ENCODE assay signal across 8 cellular contexts in genomic region chr9:128099932-128100491, GRCh38. TPM values are rescaled to one million over a fixed set of nuclear protein-coding genes. Genes with fewer than 3 reads are reported as not detected.
DNase-seq lines count a peak whose midpoint lies in the region; ATAC-seq, FAIRE-seq and TF ChIP-seq lines count a peak whose summit lies in the region.

No MANE protein-coding gene starts in this region.

- DNase-seq in Calu3 = no peak
- DNase-seq in prostate gland (ENCODE audit: low spot score) = no peak
- no peak for DNase-seq in GM19239 (ENCODE audit: insufficient read length, low spot score)
- DNase-seq in HEK293T (ENCODE audit: extremely low spot score) = no peak
- DNase-seq in NCI-H510A (lab: John Stamatoyannopoulos, UW) = no peak

- ATAC-seq in gastroesophageal sphincter (no peak), HG03469 (IDR thresholded peaks at IDR 0.05; ENCODE audit: unreplicated experiment) (no peak)

- no TSS peak for BruUV-seq in Calu3 (replicated peaks; lab: Mats Ljungman, UMichigan)

- H3K9me3 ChIP-seq in gastroesophageal sphincter = no peaks in the 10 kb centered on the region
- H3K9me3 ChIP-seq in prostate gland = no peaks in the 10 kb centered on the region

- TF ChIP-seq POLR2A in gastroesophageal sphincter (IDR thresholded peaks at IDR 0.05) (no peak), prostate gland (IDR thresholded peaks at IDR 0.05) (no peak)

- no peak for TF ChIP-seq CTCF in Calu3 (IDR thresholded peaks at IDR 0.05; ENCODE audit: unreplicated experiment)
- no peak for TF ChIP-seq CTCF in gastroesophageal sphincter (IDR thresholded peaks at IDR 0.05)
- TF ChIP-seq CTCF in prostate gland (IDR thresholded peaks at IDR 0.05) = no peak

- FAIRE-seq in GM19239 (lab: Jason Lieb, UNC) = no peak

- H3K4me1 Mint-ChIP-seq in Calu3 (ENCODE audit: low read depth, unreplicated experiment) = peaks cover 13% of the 10 kb centered on the region
- peaks cover 62% of the 10 kb centered on the region for H3K4me1 Mint-ChIP-seq in activated naive CD8-positive, alpha-beta T cell (ENCODE audit: low read depth)

- TF ChIP-seq EP300 in gastroesophageal sphincter (IDR thresholded peaks at IDR 0.05) = no peak

- H3K4me3 ChIP-seq in gastroesophageal sphincter = peak overlapping the region; percentile 35 to 60
- H3K4me3 ChIP-seq in prostate gland = no peak overlapping the region

- H3K4me3 Mint-ChIP-seq in Calu3 (ENCODE audit: low read depth, unreplicated experiment) = peak overlapping the region; percentile 85
- H3K4me3 Mint-ChIP-seq in activated naive CD8-positive, alpha-beta T cell = peak overlapping the region; percentile 23

- intact Hi-C loops in Calu3 (cut with micrococcal nuclease; ENCODE audit: unreplicated experiment) = no loop called here
- intact Hi-C loops in prostate gland (cut with DNase I) = loop anchor here (2.0 to 10.0 kb wide), 2 partner anchors 31 to 135 kb away; partner anchors contain the start of gene SLC25A25

- H3K9me3 Mint-ChIP-seq in Calu3 (ENCODE audit: low read depth, unreplicated experiment) = no peaks in the 10 kb centered on the region
- H3K9me3 Mint-ChIP-seq in activated naive CD8-positive, alpha-beta T cell (ENCODE audit: low read depth) = no peaks in the 10 kb centered on the region

- H3K27me3 ChIP-seq in gastroesophageal sphincter (no peaks in the 10 kb centered on the region), prostate gland (replicated peaks; ENCODE audit: insufficient read depth) (no peaks in the 10 kb centered on the region)

- H3K27ac ChIP-seq in gastroesophageal sphincter (peak overlapping the region; percentile 81 to 99 (median 95)), prostate gland (peak overlapping the region; percentile 87 to 90)

- 55 to 83% methylated on average over 1 to 4 of the region's 16 CpGs for WGBS in gastroesophageal sphincter (ENCODE audit: low coverage in 1 of 2), 2 donors
- 40% methylated on average over 16 of the region's 16 CpGs for WGBS in prostate gland

- CTCF ChIA-PET in Calu3 (lab: Charles Lee) (interaction anchor here (0.7 to 1.0 kb wide), 2 partner anchors 49 to 648 kb away, joined by 3 to 4 read pairs; partner anchors contain the start of gene LRSAM1), HEK293T (lab: Yijun Ruan, JAX) (interaction anchor here (0.6 kb wide), 1 partner anchor 157 kb away, joined by 3 read pairs; no protein-coding TSS in a partner anchor)

- H3K27ac Mint-ChIP-seq in Calu3 (ENCODE audit: unreplicated experiment) = peak overlapping the region; percentile 81
- peak overlapping the region; percentile 10 for H3K27ac Mint-ChIP-seq in activated naive CD8-positive, alpha-beta T cell

- POLR2A ChIA-PET in HEK293T (lab: Yijun Ruan, JAX) = interaction anchor here (0.9 to 1.1 kb wide), 2 partner anchors 16 to 33 kb away, joined by 3 read pairs; partner anchors contain the start of gene NAIF1

- peaks cover 65% of the 10 kb centered on the region for H3K36me3 Mint-ChIP-seq in Calu3 (ENCODE audit: insufficient read depth, unreplicated experiment)
- peaks cover 2% of the 10 kb centered on the region for H3K36me3 Mint-ChIP-seq in activated naive CD8-positive, alpha-beta T cell

- peaks cover 5 to 93% (median 25%) of the 10 kb centered on the region in 3 donors for H3K4me1 ChIP-seq in gastroesophageal sphincter
- peaks cover 30% of the 10 kb centered on the region for H3K4me1 ChIP-seq in prostate gland (replicated peaks)

- H3K36me3 ChIP-seq in gastroesophageal sphincter (peaks cover 0 to 44% of the 10 kb centered on the region in 2 donors), prostate gland (peaks cover 0 to under 1% of the 10 kb centered on the region in 2 donors)

- H3K27me3 Mint-ChIP-seq in Calu3 (ENCODE audit: unreplicated experiment) = no peaks in the 10 kb centered on the region
- H3K27me3 Mint-ChIP-seq in activated naive CD8-positive, alpha-beta T cell = no peaks in the 10 kb centered on the region

TF ChIP-seq in HEK293T, 16 proteins besides CTCF, POLR2A, EP300 and RAD21:
- TF ChIP-seq FOXK2 (IDR thresholded peaks at IDR 0.05) (no peak), ZNF384 (IDR thresholded peaks at IDR 0.05) (no peak), ELF4 (IDR thresholded peaks at IDR 0.05) (no peak), FOXM1 (IDR thresholded peaks at IDR 0.05; ENCODE audit: borderline replicate concordance) (no peak), NFRKB (IDR thresholded peaks at IDR 0.05) (no peak), HDGF (IDR thresholded peaks at IDR 0.05; ENCODE audit: borderline replicate concordance) (no peak), ARNT (IDR thresholded peaks at IDR 0.05) (no peak)
TF ChIP-seq in HEK293T: peak in this region for 0.

RNA-seq across cellular contexts. Expression of gene PTGES2, which starts 27.5 kb away (rescaled TPM):
- 121 and 137 TPM in 2 replicates for total RNA-seq in Calu3 (2022)
- 10 to 100 TPM; 46.1 to 85.8 (median 57.5) TPM for total RNA-seq in gastroesophageal sphincter
- 10 to 100 TPM; 89.4 to 96.1 TPM for total RNA-seq in prostate gland

RNA-seq across cellular contexts. Expression of gene SLC25A25, which starts 32.0 kb away (rescaled TPM):
- 19.5 and 22.1 TPM in 2 replicates for total RNA-seq in Calu3 (2022)
- total RNA-seq in gastroesophageal sphincter = 10 to 100 TPM; 16.1 to 64.1 (median 18.3) TPM
- total RNA-seq in prostate gland = 10 to 100 TPM; 26.0 to 33.1 TPM

RNA-seq across cellular contexts. Expression of gene NAIF1, which starts 32.9 kb away (rescaled TPM):
- 6.7 and 9.0 TPM in 2 replicates for total RNA-seq in Calu3 (2022)
- total RNA-seq in gastroesophageal sphincter = 10 to 100 TPM in 1 of 4 donors, 1 to 10 TPM in 3; 5.3 to 11.4 (median 8.6) TPM
- total RNA-seq in prostate gland = 10 to 100 TPM; 12.3 to 12.6 TPM

RNA-seq across cellular contexts. Expression of gene LCN2, which starts 49.2 kb away (rescaled TPM):
- 2,733 and 4,208 TPM in 2 replicates for total RNA-seq in Calu3 (2022)
- total RNA-seq in gastroesophageal sphincter = 100 to 1,000 TPM in 1 of 4 donors, 1 to 10 TPM in 1, under 1 TPM in 1, not detected in 1; 0.58 to 222 (median 1.4) TPM
- total RNA-seq in prostate gland = 10 to 100 TPM; 30.5 to 43.7 TPM

Comparison
In these comparisons a context has a peak if more than half of its experiments do, and no peak if none do; other contexts are left out.
1. H3K4me3 ChIP-seq: peak in gastroesophageal sphincter (2 of 2); none in prostate gland (0 of 2).